25 cellular contexts compared by ENCODE assay signal in genomic region chr1:227082999-227083746, GRCh38.
"Had no signal": no experiment of that assay in that cellular context is flagged by ENCODE, and none has a peak within 500 bp of the region (broad histone marks: within the 10 kb centered on the region; RNA-seq: fewer than 3 reads in every experiment).

No MANE protein-coding gene starts in this region.

- H3K4me1 ChIP-seq: left lung, left ventricle myocardium inferior, lower lobe of right lung had no signal

- H3K4me3 ChIP-seq: hepatocyte, left lung, left ventricle myocardium inferior, lower lobe of right lung, lung, mucosa of descending colon had no signal

- H3K4me1 Mint-ChIP-seq: immature natural killer cell; memory B cell; naive B cell; naive thymus-derived CD4-positive, alpha-beta T cell had no signal

- FAIRE-seq: islet of Langerhans, keratinocyte, kidney had no signal

- DNase-seq: hippocampal formation; hypothalamus; immature natural killer cell; islet precursor cell; kidney; kidney glomerular epithelial cell; left cardiac atrium; left colon; left lung; left ventricle myocardium inferior; left ventricle myocardium superior; lower lobe of right lung; mammary epithelial cell; mesenchymal stem cell; mesendoderm; midbrain; mucosa of descending colon; naive B cell; naive thymus-derived CD4-positive, alpha-beta T cell had no signal

- H3K9me3 ChIP-seq: mucosa of descending colon had no signal

- H3K27me3 ChIP-seq: hepatocyte, left lung had no signal

- H3K27ac ChIP-seq: hepatocyte, left lung, left ventricle myocardium inferior, lower lobe of right lung had no signal

- H3K27ac Mint-ChIP-seq: immature natural killer cell; memory B cell; mesothelial cell of epicardium; naive B cell; naive thymus-derived CD4-positive, alpha-beta T cell had no signal

- H3K4me3 Mint-ChIP-seq: immature natural killer cell; memory B cell; mesothelial cell of epicardium; naive B cell; naive thymus-derived CD4-positive, alpha-beta T cell had no signal
